17 cellular contexts compared by ENCODE assay signal in the genomic region with DNA sequence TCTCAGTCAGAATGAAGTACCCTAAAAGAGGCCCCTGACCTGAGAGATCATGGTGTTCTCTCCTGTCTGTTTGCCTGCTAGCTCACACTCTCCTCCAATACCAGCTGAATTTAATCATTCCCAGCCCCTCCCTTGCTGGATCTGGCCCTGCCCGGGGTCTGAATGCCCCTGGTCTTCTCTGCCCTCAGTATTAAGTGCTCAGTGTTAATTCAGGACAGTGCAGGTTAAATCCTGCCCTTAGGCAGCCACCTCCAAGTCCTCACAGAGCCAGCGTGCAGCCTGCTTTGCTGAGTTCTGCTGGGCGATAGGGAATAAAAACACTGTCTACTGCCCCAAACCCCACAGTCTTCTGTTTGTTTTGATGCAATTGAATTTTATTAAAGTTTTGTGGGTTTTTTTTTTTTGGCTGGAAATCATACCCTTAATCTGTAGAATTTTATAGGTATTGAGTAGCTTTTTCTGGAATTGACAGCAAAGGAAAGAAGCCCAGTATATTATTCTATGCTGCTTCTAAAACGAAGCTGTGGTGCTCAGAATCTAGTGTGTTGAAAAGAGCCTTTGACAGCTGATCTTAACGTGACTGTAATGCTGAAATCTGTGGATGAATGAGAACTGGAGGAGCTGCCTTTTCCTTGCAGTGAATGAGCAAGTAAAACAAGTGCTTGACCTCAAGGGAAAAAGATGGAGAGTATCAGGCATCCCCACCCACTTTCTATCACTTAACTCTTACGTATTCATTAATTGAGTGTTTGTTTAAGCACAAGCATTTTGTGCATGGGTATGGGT. TPM values are rescaled to one million over a fixed set of nuclear protein-coding genes. Genes with fewer than 3 reads are reported as not detected.
A peak's percentile ranks its signal among the peaks of the same experiment; 100 is the strongest.
DNase-seq lines count a peak whose midpoint lies in the region; ATAC-seq and TF ChIP-seq lines count a peak whose summit lies in the region.
"Had no signal": no experiment of that assay in that cellular context is flagged by ENCODE, and none has a peak within 500 bp of the region (broad histone marks: within the 10 kb centered on the region; RNA-seq: fewer than 3 reads in every experiment).

No MANE protein-coding gene starts in this region.

- POLR2A ChIA-PET in SK-N-SH (lab: Yijun Ruan, JAX): interaction anchor here (1.1 kb wide), 1 partner anchor 20 kb away, joined by 3 read pairs; no protein-coding TSS in a partner anchor

- no peak overlapping the region for H3K27ac Mint-ChIP-seq in activated naive CD4-positive, alpha-beta T cell treated with anti-CD3 and anti-CD28 coated beads, Interleukin-2, amount 10 ng/mL, durations not matched to agents 7 days and 5 days
- no peak overlapping the region for H3K27ac Mint-ChIP-seq in chondrocyte (ENCODE audit: unreplicated experiment)

- DNase-seq in SK-N-SH (peak; percentile 54), dorsolateral prefrontal cortex (no peak), superior temporal gyrus (ENCODE audit: extremely low spot score) (peak; percentile 80), DMS153 treated with DMSO at 0.1 percent for 48 hours (lab: John Stamatoyannopoulos, UW; ENCODE audit: unreplicated experiment) (no peak), chondrocyte (ENCODE audit: low spot score) (no peak)
- DNase-seq in activated naive CD4-positive, alpha-beta T cell treated with anti-CD3 and anti-CD28 coated beads, Interleukin-2, amount 10 ng/mL, durations not matched to agents 7 days and 5 days: no peak
- DNase-seq: NCI-H1436, NCI-H2171, NCI-H510A, NCI-H774, PC-3, SJCRH30 had no signal

- peaks cover 5% of the 10 kb centered on the region for H3K4me1 Mint-ChIP-seq in activated naive CD4-positive, alpha-beta T cell treated with anti-CD3 and anti-CD28 coated beads, Interleukin-2, amount 10 ng/mL, durations not matched to agents 7 days and 5 days
- no peaks in the 10 kb centered on the region for H3K4me1 Mint-ChIP-seq in chondrocyte (ENCODE audit: low read depth)

- H3K9ac ChIP-seq in SK-N-SH: no peak overlapping the region
- no peak overlapping the region for H3K9ac ChIP-seq in liver (ENCODE audit: low read depth in 1 of 2, low read length in 2 of 2)
- H3K9ac ChIP-seq: KMS-11 had no signal

- peaks cover 0 to 5% of the 10 kb centered on the region in 2 experiments for H3K36me3 ChIP-seq in SK-N-SH (replicated peaks in 1 of 2; ENCODE audit: control insufficient read depth in 1 of 2, insufficient read depth in 2 of 2, low read length in 1 of 2)
- H3K36me3 ChIP-seq in liver (ENCODE audit: control insufficient read depth in 4 of 4, insufficient read depth in 3 of 4, low read depth in 1 of 4, low read length in 3 of 4): peaks cover 0 to 1% (median 0%) of the 10 kb centered on the region in 4 donors
- H3K36me3 ChIP-seq: SJCRH30 had no signal

- 16% methylated on average over 6 of the region's 6 CpGs for WGBS in SK-N-SH (ENCODE audit: low lambda C conversion rate)
- 20% methylated on average over 6 of the region's 6 CpGs for WGBS in liver

- H3K9me3 ChIP-seq in SK-N-SH (peaks cover 16% of the 10 kb centered on the region), liver (ENCODE audit: control insufficient read depth in 4 of 4, low read length in 3 of 4) (no peaks in the 10 kb centered on the region)

- no peak overlapping the region for H3K4me2 ChIP-seq in SK-N-SH
- H3K4me2 ChIP-seq: KMS-11 had no signal

- ATAC-seq in SK-N-SH treated with all-trans-retinoic acid at 6 μM for 48 hours: no peak
- ATAC-seq: PC-3 had no signal

- H3K27ac ChIP-seq in SK-N-SH (ENCODE audit: low read depth in 2 of 2, low read length in 1 of 2) (no peak overlapping the region), dorsolateral prefrontal cortex (peak overlapping the region in 57 of 59 donors; percentile 2 to 91 (median 77)), liver (ENCODE audit: low read depth in 1 of 2, low read length in 2 of 2) (peak overlapping the region; percentile 3 to 42)
- H3K27ac ChIP-seq: KMS-11, RWPE1, SJCRH30 had no signal

- no peak for TF ChIP-seq EP300 in SK-N-SH (IDR thresholded peaks at IDR 0.05; ENCODE audit: borderline replicate concordance in 1 of 2, low read depth in 1 of 2, low read length in 1 of 2)

- H3K27me3 Mint-ChIP-seq in activated naive CD4-positive, alpha-beta T cell treated with anti-CD3 and anti-CD28 coated beads, Interleukin-2, amount 10 ng/mL, durations not matched to agents 7 days and 5 days: peaks cover 30% of the 10 kb centered on the region
- H3K27me3 Mint-ChIP-seq in chondrocyte (ENCODE audit: low read depth): peaks cover 14% of the 10 kb centered on the region

- H3K4me3 Mint-ChIP-seq in activated naive CD4-positive, alpha-beta T cell treated with anti-CD3 and anti-CD28 coated beads, Interleukin-2, amount 10 ng/mL, durations not matched to agents 7 days and 5 days: no peak overlapping the region
- no peak overlapping the region for H3K4me3 Mint-ChIP-seq in chondrocyte (ENCODE audit: unreplicated experiment)

- no peaks in the 10 kb centered on the region for H4K20me1 ChIP-seq in SK-N-SH (ENCODE audit: insufficient read depth)

- H3K4me3 ChIP-seq in SK-N-SH (ENCODE audit: low read depth in 2 of 2, low read length in 1 of 2): no peak overlapping the region
- peak overlapping the region in 34 of 59 donors; percentile 1 to 47 (median 16) for H3K4me3 ChIP-seq in dorsolateral prefrontal cortex
- H3K4me3 ChIP-seq in liver (ENCODE audit: low read depth in 1 of 3, low read length in 3 of 3): no peak overlapping the region
- H3K4me3 ChIP-seq: SJCRH30 had no signal

- peaks cover 20% of the 10 kb centered on the region for H3K36me3 Mint-ChIP-seq in activated naive CD4-positive, alpha-beta T cell treated with anti-CD3 and anti-CD28 coated beads, Interleukin-2, amount 10 ng/mL, durations not matched to agents 7 days and 5 days
- H3K36me3 Mint-ChIP-seq in chondrocyte (ENCODE audit: low read depth): peaks cover 3% of the 10 kb centered on the region

- H2AFZ ChIP-seq in SK-N-SH (ENCODE audit: low read depth): no peak overlapping the region

- H3K9me3 Mint-ChIP-seq in activated naive CD4-positive, alpha-beta T cell treated with anti-CD3 and anti-CD28 coated beads, Interleukin-2, amount 10 ng/mL, durations not matched to agents 7 days and 5 days: peaks cover 41% of the 10 kb centered on the region
- peaks cover 7% of the 10 kb centered on the region for H3K9me3 Mint-ChIP-seq in chondrocyte (ENCODE audit: low read depth)

- H3K4me1 ChIP-seq in SK-N-SH (ENCODE audit: control insufficient read depth in 1 of 2, insufficient read depth in 2 of 2, low read depth in 1 of 2, low read length in 1 of 2): peaks cover 0 to 7% of the 10 kb centered on the region in 2 experiments; a peak in 1 of 4 replicates
- peaks cover 8 to 58% (median 49%) of the 10 kb centered on the region in 4 donors for H3K4me1 ChIP-seq in liver (ENCODE audit: control insufficient read depth in 4 of 4, insufficient read depth in 4 of 4, low read length in 3 of 4)
- H3K4me1 ChIP-seq: SJCRH30 had no signal

- H3K79me2 ChIP-seq in SK-N-SH (ENCODE audit: insufficient read depth): no peaks in the 10 kb centered on the region

- no peaks in the 10 kb centered on the region for H3F3A ChIP-seq in SK-N-SH (replicated peaks; ENCODE audit: insufficient read depth)

- TF ChIP-seq CTCF in SK-N-SH (IDR thresholded peaks at IDR 0.05) (no peak), dorsolateral prefrontal cortex (IDR thresholded peaks at IDR 0.05 in 54 of 56, conservative IDR thresholded peaks at IDR 0.05 in 2 of 56; ENCODE audit: low read depth in 1 of 56, partially characterized antibody in 56 of 56) (peak in 3 of 56 donors; percentile 8 to 14 (median 14)), liver (IDR thresholded peaks at IDR 0.05; ENCODE audit: low read depth, low read length, missing input control) (no peak), chondrocyte (IDR thresholded peaks at IDR 0.05) (no peak)

- no peaks in the 10 kb centered on the region for H3K9me2 ChIP-seq in SK-N-SH

- intact Hi-C loops in dorsolateral prefrontal cortex (cut with DNase I): no loop called here

- H3K27me3 ChIP-seq in SK-N-SH (ENCODE audit: insufficient read depth) (no peaks in the 10 kb centered on the region), dorsolateral prefrontal cortex (no peaks in the 10 kb centered on the region), liver (ENCODE audit: control insufficient read depth in 4 of 4, insufficient read depth in 4 of 4, low read length in 3 of 4) (no peaks in the 10 kb centered on the region)
- H3K27me3 ChIP-seq: SJCRH30 had no signal

- CTCF ChIA-PET in SK-N-SH (lab: Yijun Ruan, JAX): interaction anchor here (0.7 to 2.2 kb wide), 4 partner anchors 10 to 221 kb away, joined by 3 to 9 read pairs (median 4); partner anchors contain the start of gene BDH1
- CTCF ChIA-PET in activated naive CD4-positive, alpha-beta T cell treated with anti-CD3 and anti-CD28 coated beads, Interleukin-2, amount 10 ng/mL, durations not matched to agents 7 days and 5 days (lab: Charles Lee): no interaction called here

- no peak for TF ChIP-seq RAD21 in SK-N-SH (IDR thresholded peaks at IDR 0.05; ENCODE audit: low read length)
- TF ChIP-seq RAD21 in liver (IDR thresholded peaks at IDR 0.05): no peak

TF ChIP-seq in SK-N-SH treated with all-trans-retinoic acid at 6 μM for 48 hours, 23 proteins besides CTCF, POLR2A, EP300 and RAD21 (continues in another document):
- TF ChIP-seq OSR1 (CRISPR knock-in tag; IDR thresholded peaks at IDR 0.05) (no peak), ISL1 (CRISPR knock-in tag; IDR thresholded peaks at IDR 0.05) (no peak), ZC3H10 (CRISPR knock-in tag; IDR thresholded peaks at IDR 0.05) (no peak), ZFP30 (CRISPR knock-in tag; IDR thresholded peaks at IDR 0.05) (no peak)

RNA-seq across cellular contexts. Expression of gene BDH1, which starts 12.3 kb away (rescaled TPM):
- polyA plus RNA-seq in SK-N-SH (2012; rRNA removed) (19.7 and 19.8 TPM in 2 replicates), liver (100 to 1,000 TPM; 213 to 268 TPM)
- 11.1 and 16.2 TPM in 2 replicates for polyA plus RNA-seq in SK-N-SH (2012; cell fraction: cytosol; rRNA removed)
- polyA plus RNA-seq in SK-N-SH (2012; cell fraction: nucleus; rRNA removed): 52.5 and 53.5 TPM in 2 replicates
- total RNA-seq in dorsolateral prefrontal cortex (100 to 1,000 TPM in 35 of 120 experiments, 10 to 100 TPM in 85; 52.3 to 136 (median 86.9) TPM), liver (100 to 1,000 TPM in 1 of 2 donors, 10 to 100 TPM in 1; 49.4 to 140 TPM), chondrocyte (5.0 to 8.4 TPM (median 6.5 TPM) in 3 replicates)
- total RNA-seq: A172 had no signal

Comparison
In these comparisons a context has a peak if more than half of its experiments do, and no peak if none do; other contexts are left out.
1. DNase-seq: peak in SK-N-SH (single experiment) and superior temporal gyrus (single experiment); none in dorsolateral prefrontal cortex (0 of 10), activated naive CD4-positive, alpha-beta T cell treated with anti-CD3 and anti-CD28 coated beads, Interleukin-2, amount 10 ng/mL, durations not matched to agents 7 days and 5 days (single experiment), DMS153 treated with DMSO at 0.1 percent for 48 hours (single experiment) and chondrocyte (single experiment).
2. H3K27ac ChIP-seq: peak in dorsolateral prefrontal cortex (57 of 59) and liver (2 of 2); none in SK-N-SH (0 of 2).
3. H3K4me3 ChIP-seq: peak in dorsolateral prefrontal cortex (34 of 59); none in SK-N-SH (0 of 2) and liver (0 of 3).